Comparison of ENCODE assay signal across 13 cellular contexts in genomic region chr10:23037561-23037960, GRCh38.
"Had no signal": no experiment of that assay in that cellular context is flagged by ENCODE, and none has a peak within 500 bp of the region (broad histone marks: within the 10 kb centered on the region; RNA-seq: fewer than 3 reads in every experiment).

No MANE protein-coding gene starts in this region.

- DNase-seq: activated CD4-positive, alpha-beta T cell treated with anti-CD3 and anti-CD28 coated beads for 4 hours; activated CD8-positive, alpha-beta memory T cell treated with anti-CD3 and anti-CD28 coated beads, Interleukin-2, amount 50 U/mL, for 4 hours; activated CD8-positive, alpha-beta T cell treated with anti-CD3 and anti-CD28 coated beads, Interleukin-2, amount 10 ng/mL, durations not matched to agents 7 days and 5 days; activated gamma-delta T cell treated with Interleukin-2 at 50 U/mL for 16 hours; amniotic stem cell; cortex of kidney; effector CD8-positive, alpha-beta T cell; foreskin fibroblast; heart left ventricle; stimulated activated CD4-positive, alpha-beta T cell treated with anti-CD3 and anti-CD28 coated beads, Interleukin-12 subunit alpha, Interleukin-12 subunit beta, amount 100 ng/mL, for 4 hours; stimulated activated CD4-positive, alpha-beta T cell treated with anti-CD3 and anti-CD28 coated beads, Interleukin-2, amount 100 ng/mL, for 24 hours; T-helper 2 cell; thyroid gland had no signal

- H3K27me3 ChIP-seq: thyroid gland had no signal

- H3K4me3 ChIP-seq: heart left ventricle, thyroid gland had no signal

- H3K27ac ChIP-seq: heart left ventricle, thyroid gland had no signal
